ENCODE assay signal across 8 cellular contexts in genomic region chr6:87731818-87732661, GRCh38. TPM values are rescaled to one million over a fixed set of nuclear protein-coding genes. Genes with fewer than 3 reads are reported as not detected.
A peak's percentile ranks its signal among the peaks of the same experiment; 100 is the strongest.
DNase-seq lines count a peak whose midpoint lies in the region; ATAC-seq and TF ChIP-seq lines count a peak whose summit lies in the region.

No MANE protein-coding gene starts in this region.

- TF ChIP-seq CTCF in KMS-11 (conservative IDR thresholded peaks at IDR 0.05; ENCODE audit: low read depth, low read length) = no peak
- no peak for TF ChIP-seq CTCF in mammary epithelial cell (conservative IDR thresholded peaks at IDR 0.05 in 1 of 2, IDR thresholded peaks at IDR 0.05 in 1 of 2; ENCODE audit: extremely low read depth in 1 of 2, insufficient read depth in 1 of 2, low read depth in 1 of 2, low read length in 2 of 2)

- peak; percentile 82 for ATAC-seq in GM21737 (IDR thresholded peaks at IDR 0.05; ENCODE audit: unreplicated experiment)

- in situ Hi-C loops in G401 (cut with HindIII; ENCODE audit: low sequenced_read_pairs) (no loop called here), mammary epithelial cell (cut with MboI; ENCODE audit: low sequenced_read_pairs in 2 of 2) (no loop called here)

- BruUV-seq in mammary epithelial cell (replicated peaks; lab: Mats Ljungman, UMichigan) = no TSS peak

- H3K79me2 ChIP-seq in KMS-11 (ENCODE audit: insufficient read depth, low read depth) (no peaks in the 10 kb centered on the region), mammary epithelial cell (ENCODE audit: insufficient read depth, low read length) (no peaks in the 10 kb centered on the region)

- no peak overlapping the region for H3K27ac ChIP-seq in KMS-11
- H3K27ac ChIP-seq in SJCRH30 = no peak overlapping the region
- peak overlapping the region; percentile 92 for H3K27ac ChIP-seq in mammary epithelial cell (ENCODE audit: insufficient read depth, low read depth, low read length)
- H3K27ac ChIP-seq in substantia nigra (ENCODE audit: low read depth, low read length, poor library complexity, severe bottlenecking) = no peak overlapping the region

- H3K4me1 ChIP-seq in KMS-11 (ENCODE audit: low read depth, poor library complexity, severe bottlenecking) (peaks cover 33% of the 10 kb centered on the region), SJCRH30 (peaks cover 9% of the 10 kb centered on the region), mammary epithelial cell (ENCODE audit: insufficient read depth, low read length) (peaks cover 44% of the 10 kb centered on the region)

- CTCF ChIA-PET in mammary epithelial cell (lab: Charles Lee; ENCODE audit: low non-redundant PET) = interaction anchor here (0.7 to 1.1 kb wide), 2 partner anchors 13 to 29 kb away, joined by 6 to 16 read pairs; no protein-coding TSS in a partner anchor

- intact Hi-C loops in mammary epithelial cell (cut with micrococcal nuclease) = loop anchor here (1.0 to 2.0 kb wide), 5 partner anchors 9 to 65 kb away; partner anchors contain the start of gene AKIRIN2

- H3K9me3 ChIP-seq in SJCRH30 (replicated peaks) = peaks cover 2% of the 10 kb centered on the region
- no peaks in the 10 kb centered on the region for H3K9me3 ChIP-seq in mammary epithelial cell (replicated peaks; ENCODE audit: insufficient read depth, low read length)

- H3K4me3 ChIP-seq in KMS-11 (IDR thresholded peaks at IDR 0.05; ENCODE audit: insufficient read depth, low read depth, low read length) (no peak overlapping the region), SJCRH30 (no peak overlapping the region), mammary epithelial cell (replicated peaks in 1 of 3; ENCODE audit: insufficient read depth in 1 of 3, low read depth in 2 of 3, low read length in 3 of 3) (no peak overlapping the region)

- H4K20me1 ChIP-seq in KMS-11 (ENCODE audit: insufficient read depth) = no peaks in the 10 kb centered on the region
- H4K20me1 ChIP-seq in mammary epithelial cell (ENCODE audit: insufficient read depth, low read length) = no peaks in the 10 kb centered on the region

- peak overlapping the region; percentile 23; the same call in 1 of the 2 replicates for H3K4me2 ChIP-seq in KMS-11
- H3K4me2 ChIP-seq in mammary epithelial cell (ENCODE audit: insufficient read depth, low read depth, low read length) = peak overlapping the region; percentile 55

- dilution Hi-C loops in mammary epithelial cell (cut with HindIII; ENCODE audit: low sequenced_read_pairs) = no loop called here

- no peak overlapping the region for H3K9ac ChIP-seq in KMS-11
- peak overlapping the region; percentile 66 for H3K9ac ChIP-seq in mammary epithelial cell (ENCODE audit: insufficient read depth, low read length)

- DNase-seq in G401 (ENCODE audit: low spot score) (peak; percentile 77), SJCRH30 (peak; percentile 79 to 91), mammary epithelial cell (peak; percentile 98), left kidney (ENCODE audit: low read depth, low spot score) (peak; percentile 27), substantia nigra (lab: John Stamatoyannopoulos, UW) (peak in 33 of 49 donors; percentile 2 to 76 (median 28)), NCI-H1694 (lab: John Stamatoyannopoulos, UW) (no peak)

- H2AFZ ChIP-seq in KMS-11 (ENCODE audit: low read depth) (no peak overlapping the region), mammary epithelial cell (ENCODE audit: low read depth, low read length) (peak overlapping the region; percentile 54)

- H3K27me3 ChIP-seq in KMS-11 (ENCODE audit: insufficient read depth, low read depth) (no peaks in the 10 kb centered on the region), SJCRH30 (no peaks in the 10 kb centered on the region), mammary epithelial cell (ENCODE audit: insufficient read depth, low read length) (no peaks in the 10 kb centered on the region)

- H3K36me3 ChIP-seq in KMS-11 (ENCODE audit: insufficient read depth) (no peaks in the 10 kb centered on the region), SJCRH30 (no peaks in the 10 kb centered on the region), mammary epithelial cell (ENCODE audit: insufficient read depth, low read length) (no peaks in the 10 kb centered on the region)

- WGBS in mammary epithelial cell (ENCODE audit: low coverage, missing lambda C conversion rate) = 0% methylated on average over 4 of the region's 4 CpGs

RNA-seq across cellular contexts. Expression of gene AKIRIN2, which starts 30.0 kb away (rescaled TPM):
- total RNA-seq in G401 (2014; rRNA removed; shearing (Covaris generic)) = 11.5 and 41.3 TPM in 2 replicates
- 54.9 and 64.5 TPM in 2 replicates for total RNA-seq in SJCRH30 (2014; rRNA removed; shearing (Covaris generic))
- 10 to 100 TPM; 32.7 to 65.7 TPM for total RNA-seq in mammary epithelial cell
- polyA plus RNA-seq in mammary epithelial cell = 23.1 TPM
- polyA minus RNA-seq in mammary epithelial cell = 36.7 TPM
